Comparison of ENCODE assay signal across 17 cellular contexts in the genomic region with DNA sequence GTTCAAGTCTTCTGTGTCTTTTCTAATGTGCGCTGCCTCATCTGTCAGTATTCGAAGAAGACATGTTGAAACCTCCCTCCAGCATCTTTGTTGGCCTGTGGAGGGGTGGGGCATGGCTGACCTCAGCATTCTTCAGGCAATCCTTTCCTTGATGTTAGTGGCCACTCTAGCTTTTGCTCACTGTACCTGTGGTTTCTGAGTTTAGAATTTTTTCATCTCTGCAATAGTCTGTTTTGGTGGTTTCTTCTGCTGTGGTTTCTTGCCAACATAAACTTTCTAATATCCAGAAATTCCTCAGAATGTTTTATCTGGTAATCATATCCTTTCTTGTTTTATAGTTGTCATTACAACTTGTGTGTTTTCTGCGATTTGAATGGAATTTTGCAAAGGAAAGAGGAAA.
DNase-seq lines count a peak whose midpoint lies in the region; ATAC-seq and TF ChIP-seq lines count a peak whose summit lies in the region.
"Had no signal": no experiment of that assay in that cellular context is flagged by ENCODE, and none has a peak within 500 bp of the region (broad histone marks: within the 10 kb centered on the region; RNA-seq: fewer than 3 reads in every experiment).

No MANE protein-coding gene starts in this region.

- H3K9me3 Mint-ChIP-seq in nephron = peaks cover 14% of the 10 kb centered on the region
- peaks cover 0 to 13% (median 2%) of the 10 kb centered on the region in 9 donors for H3K9me3 Mint-ChIP-seq in naive thymus-derived CD8-positive, alpha-beta T cell
- H3K9me3 Mint-ChIP-seq: activated T-cell treated with anti-CD3 and anti-CD28 coated beads, Interleukin-2, amount 50 U/mL, for 24 hours; endodermal cell had no signal

- H3K4me3 ChIP-seq in MG63 = no peak overlapping the region
- H3K4me3 ChIP-seq in cardiac fibroblast (replicated peaks in 1 of 2; ENCODE audit: low read depth in 2 of 2, low read length in 2 of 2) = no peak overlapping the region
- no peak overlapping the region for H3K4me3 ChIP-seq in stomach
- H3K4me3 ChIP-seq: psoas muscle had no signal

- H3K36me3 Mint-ChIP-seq in nephron (ENCODE audit: low read depth) = peaks cover 10% of the 10 kb centered on the region
- peaks cover 0 to 3% (median 0%) of the 10 kb centered on the region in 3 donors for H3K36me3 Mint-ChIP-seq in naive thymus-derived CD8-positive, alpha-beta T cell

- H3K4me3 Mint-ChIP-seq in nephron = no peak overlapping the region
- no peak overlapping the region for H3K4me3 Mint-ChIP-seq in naive thymus-derived CD8-positive, alpha-beta T cell
- H3K4me3 Mint-ChIP-seq: activated T-cell treated with anti-CD3 and anti-CD28 coated beads, Interleukin-2, amount 50 U/mL, for 24 hours; endodermal cell had no signal

- intact Hi-C loops in stomach (cut with DNase I; ENCODE audit: low total_unique reads) = no loop called here

- WGBS in stomach, 5 donors = 79 to 91% (median 89%) methylated on average over 3 of the region's 3 CpGs

- no peak for TF ChIP-seq EP300 in stomach (IDR thresholded peaks at IDR 0.05)

- H3K9me3 ChIP-seq in MG63 (no peaks in the 10 kb centered on the region; the same call in 1 of the 2 replicates), stomach (peaks cover 0 to 6% (median 0%) of the 10 kb centered on the region in 4 donors)
- H3K9me3 ChIP-seq: psoas muscle had no signal

- no peaks in the 10 kb centered on the region for H3K27me3 Mint-ChIP-seq in nephron (ENCODE audit: low read depth)
- peaks cover 11 to 32% (median 20%) of the 10 kb centered on the region in 5 donors for H3K27me3 Mint-ChIP-seq in naive thymus-derived CD8-positive, alpha-beta T cell

- no peak for TF ChIP-seq CTCF in cardiac fibroblast (IDR thresholded peaks at IDR 0.05; ENCODE audit: low read depth, low read length)
- TF ChIP-seq CTCF in nephron (IDR thresholded peaks at IDR 0.05; ENCODE audit: unreplicated experiment in 3 of 3) = no peak
- TF ChIP-seq CTCF in stomach (IDR thresholded peaks at IDR 0.05) = no peak

- no peak for TF ChIP-seq POLR2A in stomach (IDR thresholded peaks at IDR 0.05)

- peaks cover 7% of the 10 kb centered on the region for H3K4me1 Mint-ChIP-seq in nephron
- H3K4me1 Mint-ChIP-seq in naive thymus-derived CD8-positive, alpha-beta T cell = no peaks in the 10 kb centered on the region
- H3K4me1 Mint-ChIP-seq: endodermal cell had no signal

- peak; percentile 51 for DNase-seq in Daoy (ENCODE audit: low read depth)
- DNase-seq in MG63 = peak; percentile 27
- peak; percentile 41 to 69 for DNase-seq in cardiac fibroblast (ENCODE audit: low read depth in 2 of 2)
- DNase-seq in amniotic stem cell (lab: John Stamatoyannopoulos, UW) = no peak
- DNase-seq in naive thymus-derived CD8-positive, alpha-beta T cell = no peak
- no peak for DNase-seq in NOMO-1 (lab: John Stamatoyannopoulos, UW; ENCODE audit: unreplicated experiment in 2 of 2)
- DNase-seq in stomach = no peak
- DNase-seq: activated CD4-positive, CD25-positive, alpha-beta regulatory T cell treated with anti-CD3 and anti-CD28 coated beads, Interleukin-2, amount 50 U/mL, for 72 hours; activated T-cell treated with anti-CD3 and anti-CD28 coated beads, Interleukin-2, amount 50 U/mL, for 24 hours; anterior cingulate cortex; endodermal cell; Kasumi-1; NCI-H2081 treated with DMSO at 0.1 percent for 48 hours; psoas muscle; stimulated activated naive CD8-positive, alpha-beta T cell treated with anti-CD3 and anti-CD28 coated beads, Interleukin-15, Interleukin-2, amounts not matched to agents 100 U/mL and 50 U/mL, for 24 hours had no signal

- POLR2A ChIA-PET in naive thymus-derived CD8-positive, alpha-beta T cell (lab: Charles Lee) = no interaction called here

- no peak for ATAC-seq in naive thymus-derived CD8-positive, alpha-beta T cell
- ATAC-seq: psoas muscle; stimulated activated naive CD8-positive, alpha-beta T cell treated with anti-CD3 and anti-CD28 coated beads, Interleukin-15, Interleukin-2, amounts not matched to agents 100 U/mL and 50 U/mL, for 24 hours had no signal

- H3K36me3 ChIP-seq in MG63 (no peaks in the 10 kb centered on the region), stomach (no peaks in the 10 kb centered on the region)

- H3K4me1 ChIP-seq in stomach = no peaks in the 10 kb centered on the region
- H3K4me1 ChIP-seq: psoas muscle had no signal

- H3K27me3 ChIP-seq in MG63 (no peaks in the 10 kb centered on the region), stomach (no peaks in the 10 kb centered on the region)

- no peak overlapping the region for H3K27ac ChIP-seq in stomach
- H3K27ac ChIP-seq: C4-2B, psoas muscle had no signal

- H3K27ac Mint-ChIP-seq in nephron = peak overlapping the region in 2 of 3 experiments; percentile 0 to 16
- no peak overlapping the region for H3K27ac Mint-ChIP-seq in naive thymus-derived CD8-positive, alpha-beta T cell
- H3K27ac Mint-ChIP-seq: activated T-cell treated with anti-CD3 and anti-CD28 coated beads, Interleukin-2, amount 50 U/mL, for 24 hours; endodermal cell had no signal

Comparison
In these comparisons a context has a peak if more than half of its experiments do, and no peak if none do; other contexts are left out.
1. DNase-seq: peak in Daoy (single experiment), MG63 (single experiment) and cardiac fibroblast (2 of 2); none in amniotic stem cell (single experiment), naive thymus-derived CD8-positive, alpha-beta T cell (0 of 10), NOMO-1 (0 of 2) and stomach (single experiment).
2. H3K27ac Mint-ChIP-seq: peak in nephron (2 of 3); none in naive thymus-derived CD8-positive, alpha-beta T cell (0 of 10).